In the genomic region with DNA sequence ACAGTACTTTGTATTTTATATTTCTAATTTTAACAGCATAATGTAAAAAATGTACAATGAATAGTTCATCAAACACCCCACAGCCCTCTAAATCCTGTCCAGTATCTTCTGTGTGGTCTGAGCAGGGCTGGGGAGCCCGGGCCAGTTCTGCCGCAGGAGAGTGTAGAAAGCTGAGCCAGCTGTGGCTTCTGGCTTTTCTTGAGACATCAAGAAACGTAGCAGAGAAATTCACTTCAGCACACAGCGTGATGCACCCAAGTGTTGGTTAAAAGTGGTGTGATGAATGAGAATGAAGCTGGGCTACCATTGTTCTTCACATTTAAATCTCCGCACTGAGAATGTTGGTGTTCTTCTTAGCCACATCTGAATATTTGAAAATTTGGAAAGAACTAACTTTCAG, we compare ENCODE assay signal across 10 cellular contexts. TPM values are rescaled to one million over a fixed set of nuclear protein-coding genes. Genes with fewer than 3 reads are reported as not detected.
DNase-seq lines count a peak whose midpoint lies in the region; ATAC-seq and TF ChIP-seq lines count a peak whose summit lies in the region.
"Had no signal": no experiment of that assay in that cellular context is flagged by ENCODE, and none has a peak within 500 bp of the region (broad histone marks: within the 10 kb centered on the region; RNA-seq: fewer than 3 reads in every experiment).

No MANE protein-coding gene starts in this region.

- peak in 2 of 4 donors; percentile 38 to 40 for ATAC-seq in heart left ventricle

- H3K36me3 Mint-ChIP-seq in H9 (ENCODE audit: insufficient read depth in 1 of 3, low read depth in 3 of 3) (peaks cover 0 to 4% (median 0%) of the 10 kb centered on the region in 3 experiments; a peak in 3 of 7 replicates), HFFc6 (ENCODE audit: low read depth) (no peaks in the 10 kb centered on the region)

- H4K12ac ChIP-seq in trophoblast cell (ENCODE audit: low read depth, low read length): no peak overlapping the region

- H3K79me1 ChIP-seq in H9 (ENCODE audit: insufficient read depth, low read depth, low read length, poor library complexity, severe bottlenecking): no peaks in the 10 kb centered on the region
- peaks cover 3% of the 10 kb centered on the region for H3K79me1 ChIP-seq in trophoblast cell (ENCODE audit: low read length)

- H3K18ac ChIP-seq in H9 (ENCODE audit: insufficient read length, low read depth, low read length) (no peak overlapping the region), trophoblast cell (ENCODE audit: low read length) (no peak overlapping the region)

- peaks cover 20 to 25% of the 10 kb centered on the region in 2 experiments for H3K4me1 Mint-ChIP-seq in H9
- peaks cover 16% of the 10 kb centered on the region for H3K4me1 Mint-ChIP-seq in HFFc6 (ENCODE audit: low read depth)

- peak overlapping the region in 1 of 2 experiments; percentile 16; a peak in 1 of 5 replicates for H3K4me3 Mint-ChIP-seq in H9
- H3K4me3 Mint-ChIP-seq in HFFc6: no peak overlapping the region; the same call in 1 of the 2 replicates

- no peak for TF ChIP-seq POLR2A in heart left ventricle (IDR thresholded peaks at IDR 0.05)

- no peak overlapping the region for H4K91ac ChIP-seq in H9 (ENCODE audit: insufficient read length, low read depth, low read length)
- no peak overlapping the region for H4K91ac ChIP-seq in trophoblast cell (ENCODE audit: low read depth, low read length)

- peak overlapping the region; percentile 39 for H3K4me2 ChIP-seq in H9 (ENCODE audit: insufficient read depth, insufficient read length, low read length)
- peak overlapping the region; percentile 16 for H3K4me2 ChIP-seq in trophoblast cell (ENCODE audit: low read length)

- H3K79me2 ChIP-seq in H9 (ENCODE audit: insufficient read depth, low read length) (no peaks in the 10 kb centered on the region), trophoblast cell (ENCODE audit: control insufficient read depth, insufficient read depth, low read length, poor library complexity) (no peaks in the 10 kb centered on the region)

- no peaks in the 10 kb centered on the region for H3K27me3 ChIP-seq in H9 (ENCODE audit: insufficient read depth, low read length)
- no peaks in the 10 kb centered on the region for H3K27me3 ChIP-seq in heart left ventricle
- no peaks in the 10 kb centered on the region for H3K27me3 ChIP-seq in trophoblast cell (ENCODE audit: insufficient read depth, low read length)

- H2BK15ac ChIP-seq in H9 (ENCODE audit: low read depth, low read length): no peak overlapping the region

- peak overlapping the region; percentile 62 to 91 (median 77); a peak in 6 of 7 replicates for H3K27ac Mint-ChIP-seq in H9
- H3K27ac Mint-ChIP-seq in HFFc6: no peak overlapping the region

- DNase-seq in H9: peak; percentile 49
- peak; percentile 53 for DNase-seq in amniotic epithelial cell (ENCODE audit: low read depth)
- no peak for DNase-seq in heart left ventricle
- DNase-seq in trophoblast cell: no peak
- no peak for DNase-seq in ecto neural progenitor cell (ENCODE audit: low spot score)
- no peak for DNase-seq in stimulated activated naive CD4-positive, alpha-beta T cell treated with Interleukin-2 at 50 U/mL for 16 hours (lab: John Stamatoyannopoulos, UW)
- DNase-seq in NCI-H1092 treated with DMSO at 0.1 percent for 48 hours (lab: John Stamatoyannopoulos, UW): no peak
- DNase-seq in HFFc6: no peak
- DNase-seq: activated naive CD4-positive, alpha-beta T cell treated with Interleukin-2 at 50 U/mL for 16 hours; T-helper 1 cell had no signal

- H3K9me3 Mint-ChIP-seq in H9 (no peaks in the 10 kb centered on the region; a peak in 1 of 5 replicates), HFFc6 (no peaks in the 10 kb centered on the region)

- H3K27ac ChIP-seq in H9 (ENCODE audit: insufficient read length, low read depth, low read length) (peak overlapping the region; percentile 76), heart left ventricle (peak overlapping the region in 9 of 12 donors; percentile 7 to 73 (median 19)), trophoblast cell (ENCODE audit: low read depth, low read length) (peak overlapping the region; percentile 72)

- TF ChIP-seq CTCF in H9 (conservative IDR thresholded peaks at IDR 0.05) (no peak), heart left ventricle (IDR thresholded peaks at IDR 0.05) (no peak), HFFc6 (IDR thresholded peaks at IDR 0.05) (no peak)

- H3K9ac ChIP-seq in H9 (ENCODE audit: extremely low read depth, insufficient read length, low read length) (no peak overlapping the region), trophoblast cell (ENCODE audit: low read length) (no peak overlapping the region)

- no peak overlapping the region for H3K23ac ChIP-seq in H9 (ENCODE audit: insufficient read length, low read depth, low read length)
- H3K23ac ChIP-seq in trophoblast cell (ENCODE audit: low read length): no peak overlapping the region

- H3K4me3 ChIP-seq in heart left ventricle (peak overlapping the region in 2 of 12 donors; percentile 10 to 16), trophoblast cell (ENCODE audit: low read depth, low read length) (no peak overlapping the region)

- H4K8ac ChIP-seq in H9 (replicated peaks; ENCODE audit: insufficient read length, low read depth, low read length) (no peak overlapping the region), trophoblast cell (ENCODE audit: low read depth, low read length) (no peak overlapping the region)

- no peak overlapping the region for H2BK20ac ChIP-seq in H9 (ENCODE audit: low read depth, low read length, poor library complexity, severe bottlenecking)

- H3K4me1 ChIP-seq in H9 (ENCODE audit: insufficient read depth, low read length) (no peaks in the 10 kb centered on the region), heart left ventricle (peaks cover 0 to 41% (median 7%) of the 10 kb centered on the region in 12 donors), trophoblast cell (ENCODE audit: control insufficient read depth in 1 of 2, insufficient read depth in 2 of 2, low read length in 2 of 2) (peaks cover 7 to 10% of the 10 kb centered on the region in 2 experiments)

- H2BK12ac ChIP-seq in H9 (ENCODE audit: insufficient read length, low read depth, low read length): no peak overlapping the region
- H2BK12ac ChIP-seq in trophoblast cell (ENCODE audit: low read length): no peak overlapping the region

- no CpG with 5 or more reads among the region's 5 CpGs for WGBS in H9 (ENCODE audit: extremely low coverage, insufficient read length, low lambda C conversion rate)
- WGBS in heart left ventricle, 4 donors: 40 to 55% (median 47%) methylated on average over 5 of the region's 5 CpGs
- WGBS in trophoblast cell (ENCODE audit: extremely low coverage, insufficient coverage, insufficient read length): no CpG with 5 or more reads among the region's 5 CpGs

- H2BK5ac ChIP-seq in H9 (ENCODE audit: insufficient read length, low read length) (no peak overlapping the region), trophoblast cell (ENCODE audit: low read depth, low read length, poor library complexity) (no peak overlapping the region)

- H3T11ph ChIP-seq in H9 (ENCODE audit: low read length): no peak overlapping the region

- H2AK5ac ChIP-seq in H9 (ENCODE audit: insufficient read length, low read length) (no peak overlapping the region), trophoblast cell (ENCODE audit: low read length) (no peak overlapping the region)

- no peaks in the 10 kb centered on the region for H3K23me2 ChIP-seq in H9 (ENCODE audit: insufficient read length, low read depth, low read length, poor library complexity, severe bottlenecking)

- no peaks in the 10 kb centered on the region for H4K20me1 ChIP-seq in H9 (ENCODE audit: control insufficient read depth, insufficient read depth, insufficient read length)

- H2BK120ac ChIP-seq in H9 (ENCODE audit: low read depth, low read length, poor library complexity, severe bottlenecking): no peak overlapping the region
- H2BK120ac ChIP-seq in trophoblast cell (ENCODE audit: insufficient read depth, low read length, poor library complexity): no peak overlapping the region

- intact Hi-C loops in heart left ventricle (cut with DNase I): no loop called here

- H3K14ac ChIP-seq in H9 (ENCODE audit: insufficient read depth, low read length) (0 out of 2 replicates have a peak overlapping the region, but pooled peaks have one; percentile 8), trophoblast cell (ENCODE audit: low read length) (no peak overlapping the region)

- no peak overlapping the region for H3K56ac ChIP-seq in H9 (ENCODE audit: insufficient read length, low read depth, low read length)

- H3K9me3 ChIP-seq in H9 (ENCODE audit: control insufficient read depth, low read depth, low read length) (no peaks in the 10 kb centered on the region), heart left ventricle (no peaks in the 10 kb centered on the region), trophoblast cell (ENCODE audit: insufficient read depth, low read depth, low read length) (no peaks in the 10 kb centered on the region)

- no peak overlapping the region for H2AFZ ChIP-seq in H9 (ENCODE audit: low read length)
- H2AFZ ChIP-seq in trophoblast cell (ENCODE audit: insufficient read depth, low read length, poor library complexity): no peak overlapping the region

- no peak overlapping the region for H4K5ac ChIP-seq in H9 (ENCODE audit: insufficient read length, low read depth, low read length)

- H3K36me3 ChIP-seq in heart left ventricle (peaks cover 0 to 13% (median 4%) of the 10 kb centered on the region in 9 donors), trophoblast cell (ENCODE audit: control insufficient read depth in 1 of 2, insufficient read depth in 2 of 2, low read length in 2 of 2) (peaks cover 0 to 4% of the 10 kb centered on the region in 2 experiments)

- no peak overlapping the region for H3K4ac ChIP-seq in H9 (ENCODE audit: low read depth, low read length)
- no peak overlapping the region for H3K4ac ChIP-seq in trophoblast cell (ENCODE audit: low read depth, low read length)

- H3K27me3 Mint-ChIP-seq in H9 (ENCODE audit: low read depth): no peaks in the 10 kb centered on the region
- H3K27me3 Mint-ChIP-seq in HFFc6 (ENCODE audit: insufficient read depth): peaks cover 21% of the 10 kb centered on the region

RNA-seq across cellular contexts. Expression of a gene that starts 23.6 kb away (rescaled TPM):
- total RNA-seq in H9 (2021): 10.0 and 10.5 TPM in 2 replicates
- total RNA-seq in heart left ventricle: 10 to 100 TPM in 2 of 9 donors, 1 to 10 TPM in 7; 4.8 to 18.5 (median 7.9) TPM
- polyA plus RNA-seq in heart left ventricle: 1 to 10 TPM; 3.1 to 6.1 TPM
- polyA plus RNA-seq in trophoblast cell (2013): 21.6 and 21.7 TPM in 2 replicates
- 10 to 100 TPM; 37.9 to 51.6 (median 39.7) TPM for total RNA-seq in HFFc6 (2021; fragmentation: NEBNext Ultra II Directional; extraction: Animal tissue kit (Norgen Biotek cat#: 25700))

Comparison
In these comparisons a context has a peak if more than half of its experiments do, and no peak if none do; other contexts are left out.
1. DNase-seq: peak in H9 (single experiment) and amniotic epithelial cell (single experiment); none in heart left ventricle (0 of 5), trophoblast cell (0 of 2), ecto neural progenitor cell (single experiment), stimulated activated naive CD4-positive, alpha-beta T cell treated with Interleukin-2 at 50 U/mL for 16 hours (single experiment), NCI-H1092 treated with DMSO at 0.1 percent for 48 hours (single experiment) and HFFc6 (single experiment).
2. H3K27ac ChIP-seq: peak in every context shown above with its lines; median percentile 76 in H9; 72 in trophoblast cell; 19 in heart left ventricle.